Comparison of ENCODE assay signal across 1 cellular context in the genomic region with DNA sequence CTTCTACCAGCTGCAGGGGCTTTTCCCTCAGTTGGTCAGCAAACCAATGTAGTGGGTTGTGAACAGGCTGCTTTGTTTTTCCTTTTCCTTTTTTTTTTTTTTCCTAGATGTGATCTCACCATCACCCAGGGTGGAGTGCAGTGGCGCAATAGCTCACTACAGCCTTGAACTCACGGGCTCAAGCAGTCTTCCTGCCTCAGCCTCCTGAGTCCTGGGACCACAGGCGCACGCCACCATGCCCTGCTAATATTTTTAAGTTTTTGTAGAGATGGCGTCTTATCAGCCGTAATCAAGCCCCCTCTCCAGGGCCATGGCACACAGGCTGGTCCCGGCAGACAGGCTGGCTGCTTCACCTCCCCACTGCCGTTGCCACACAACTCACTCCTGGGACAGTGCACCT.
TF ChIP-seq lines count a peak whose summit lies in the region.

No MANE protein-coding gene starts in this region.

TF ChIP-seq in IMR-90, 13 proteins besides CTCF, POLR2A, EP300 and RAD21:
- TF ChIP-seq FOS (IDR thresholded peaks at IDR 0.05; ENCODE audit: low read depth, low read length) (no peak), MAFK (IDR thresholded peaks at IDR 0.05; ENCODE audit: low read depth, low read length) (no peak), MXI1 (IDR thresholded peaks at IDR 0.05; ENCODE audit: borderline replicate concordance, low read depth, low read length) (no peak), BHLHE40 (IDR thresholded peaks at IDR 0.05; ENCODE audit: low read depth, low read length) (no peak), CEBPB (IDR thresholded peaks at IDR 0.05; ENCODE audit: low read depth, low read length) (peak; percentile 95), CHD1 (IDR thresholded peaks at IDR 0.05; ENCODE audit: low read depth, low read length) (no peak)
- TF ChIP-seq, protein P1, sequence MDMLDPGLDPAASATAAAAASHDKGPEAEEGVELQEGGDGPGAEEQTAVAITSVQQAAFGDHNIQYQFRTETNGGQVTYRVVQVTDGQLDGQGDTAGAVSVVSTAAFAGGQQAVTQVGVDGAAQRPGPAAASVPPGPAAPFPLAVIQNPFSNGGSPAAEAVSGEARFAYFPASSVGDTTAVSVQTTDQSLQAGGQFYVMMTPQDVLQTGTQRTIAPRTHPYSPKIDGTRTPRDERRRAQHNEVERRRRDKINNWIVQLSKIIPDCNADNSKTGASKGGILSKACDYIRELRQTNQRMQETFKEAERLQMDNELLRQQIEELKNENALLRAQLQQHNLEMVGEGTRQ (IDR thresholded peaks at IDR 0.05; ENCODE audit: low read depth, low read length): no peak
